In the genomic region with DNA sequence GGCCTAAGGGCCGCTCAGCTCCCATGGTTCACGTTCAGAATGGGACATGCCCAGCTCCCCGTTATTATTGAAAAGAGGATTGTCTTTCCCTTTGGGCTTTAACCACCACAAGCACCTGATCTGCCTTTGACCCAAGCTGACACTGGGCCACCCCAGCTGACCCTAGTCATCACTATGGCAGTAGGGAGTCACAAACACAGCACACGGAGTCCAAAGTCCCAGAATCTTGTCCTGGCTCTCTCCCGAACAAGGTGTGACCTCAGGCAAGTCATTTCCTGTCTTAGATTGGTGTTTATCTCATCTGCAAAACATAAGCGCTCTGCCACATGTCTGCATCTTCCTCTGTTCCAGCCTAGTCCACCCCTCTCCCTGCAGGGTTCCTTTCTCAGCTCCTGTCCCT, we compare ENCODE assay signal across 1 cellular context.
TF ChIP-seq lines count a peak whose summit lies in the region.

No MANE protein-coding gene starts in this region.

TF ChIP-seq in HepG2, 621 proteins besides CTCF, POLR2A, EP300 and RAD21 (continued from another document):
- TF ChIP-seq, protein P1, sequence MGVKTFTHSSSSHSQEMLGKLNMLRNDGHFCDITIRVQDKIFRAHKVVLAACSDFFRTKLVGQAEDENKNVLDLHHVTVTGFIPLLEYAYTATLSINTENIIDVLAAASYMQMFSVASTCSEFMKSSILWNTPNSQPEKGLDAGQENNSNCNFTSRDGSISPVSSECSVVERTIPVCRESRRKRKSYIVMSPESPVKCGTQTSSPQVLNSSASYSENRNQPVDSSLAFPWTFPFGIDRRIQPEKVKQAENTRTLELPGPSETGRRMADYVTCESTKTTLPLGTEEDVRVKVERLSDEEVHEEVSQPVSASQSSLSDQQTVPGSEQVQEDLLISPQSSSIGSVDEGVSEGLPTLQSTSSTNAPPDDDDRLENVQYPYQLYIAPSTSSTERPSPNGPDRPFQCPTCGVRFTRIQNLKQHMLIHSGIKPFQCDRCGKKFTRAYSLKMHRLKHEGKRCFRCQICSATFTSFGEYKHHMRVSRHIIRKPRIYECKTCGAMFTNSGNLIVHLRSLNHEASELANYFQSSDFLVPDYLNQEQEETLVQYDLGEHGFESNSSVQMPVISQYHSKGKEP (CRISPR knock-in tag; IDR thresholded peaks at IDR 0.05), result no peak
- TF ChIP-seq YEATS4 (CRISPR knock-in tag; IDR thresholded peaks at IDR 0.05; ENCODE audit: borderline replicate concordance), result no peak
- TF ChIP-seq HNF4G (IDR thresholded peaks at IDR 0.05; ENCODE audit: borderline replicate concordance, low read depth, low read length), result peak; percentile 41
- no peak for TF ChIP-seq HNF4G (CRISPR knock-in tag; IDR thresholded peaks at IDR 0.05; ENCODE audit: borderline replicate concordance, low read depth)
- peak; percentile 66; the same call in 1 of the 2 replicates for TF ChIP-seq MED1 (CRISPR knock-in tag; IDR thresholded peaks at IDR 0.05)
- TF ChIP-seq NR2F1 (CRISPR knock-in tag; IDR thresholded peaks at IDR 0.05), result peak; percentile 39 to 73; a peak in 1 of 4 replicates
- no peak for TF ChIP-seq TARDBP (CRISPR knock-in tag; IDR thresholded peaks at IDR 0.05)
- no peak for TF ChIP-seq NFIC (IDR thresholded peaks at IDR 0.05; ENCODE audit: low read length)
